Comparison of ENCODE assay signal across 8 cellular contexts in genomic region chr12:92145481-92145730, GRCh38. TPM values are rescaled to one million over a fixed set of nuclear protein-coding genes. Genes with fewer than 3 reads are reported as not detected.
DNase-seq lines count a peak whose midpoint lies in the region; ATAC-seq, FAIRE-seq and TF ChIP-seq lines count a peak whose summit lies in the region.

No MANE protein-coding gene starts in this region.

- no peaks in the 10 kb centered on the region for H3K27me3 Mint-ChIP-seq in Caco-2 (ENCODE audit: insufficient read depth, unreplicated experiment)
- H3K27me3 Mint-ChIP-seq in activated T-cell treated with anti-CD3 and anti-CD28 coated beads, Interleukin-2, amount 50 U/mL, for 4 hours (ENCODE audit: low read depth), result no peaks in the 10 kb centered on the region

- H3K27me3 ChIP-seq in Caco-2 (replicated peaks; ENCODE audit: control insufficient read depth, insufficient read depth, low read length) (no peaks in the 10 kb centered on the region), small intestine (ENCODE audit: control insufficient read depth in 2 of 2, insufficient read depth in 2 of 2, low read length in 2 of 2) (no peaks in the 10 kb centered on the region)

- peaks cover 29% of the 10 kb centered on the region for H3K4me1 ChIP-seq in Caco-2
- H3K4me1 ChIP-seq in small intestine (ENCODE audit: control insufficient read depth in 2 of 2, insufficient read depth in 1 of 2, low read depth in 1 of 2, low read length in 1 of 2), result no peaks in the 10 kb centered on the region

- H3K9me3 ChIP-seq in Caco-2 (no peaks in the 10 kb centered on the region), small intestine (ENCODE audit: control insufficient read depth, low read depth) (no peaks in the 10 kb centered on the region)

- 0 to 1% (median 0%) methylated on average over 22 to 28 of the region's 28 CpGs for WGBS in small intestine, 3 donors

- BruUV-seq in Caco-2 (replicated peaks; lab: Mats Ljungman, UMichigan), result no TSS peak

- H3K36me3 Mint-ChIP-seq in Caco-2 (ENCODE audit: insufficient read depth, unreplicated experiment), result peaks cover 43% of the 10 kb centered on the region
- peaks cover 55% of the 10 kb centered on the region for H3K36me3 Mint-ChIP-seq in activated T-cell treated with anti-CD3 and anti-CD28 coated beads, Interleukin-2, amount 50 U/mL, for 4 hours (ENCODE audit: insufficient read depth)

- intact Hi-C loops in Caco-2 (cut with micrococcal nuclease; ENCODE audit: unreplicated experiment), result loop anchor here (2.0 to 5.0 kb wide), 5 partner anchors 77 to 427 kb away; no protein-coding TSS in a partner anchor
- intact Hi-C loops in left ventricle myocardium superior (cut with micrococcal nuclease), result loop anchor here (10.0 kb wide), 2 partner anchors 99 to 561 kb away; no protein-coding TSS in a partner anchor

- H3K36me3 ChIP-seq in Caco-2 (ENCODE audit: control insufficient read depth, insufficient read depth, low read length) (peaks cover 2% of the 10 kb centered on the region; the same call in 1 of the 2 replicates), small intestine (ENCODE audit: control insufficient read depth in 2 of 2, insufficient read depth in 2 of 2, low read length in 2 of 2) (peaks cover 0 to 4% of the 10 kb centered on the region in 2 donors)

- peak overlapping the region; percentile 92 to 99 for H3K27ac ChIP-seq in small intestine (ENCODE audit: low read depth in 1 of 2, low read length in 1 of 2)

- CTCF ChIA-PET in Caco-2 (lab: Charles Lee), result interaction anchor here (0.9 to 1.7 kb wide), 6 partner anchors 9 to 763 kb away, joined by 3 to 7 read pairs (median 4); no protein-coding TSS in a partner anchor

- FAIRE-seq in small intestine (lab: Jason Lieb, UNC), result no peak

- POLR2A ChIA-PET in Caco-2 (lab: Charles Lee), result interaction anchor here (0.5 to 2.2 kb wide), 17 partner anchors 9 to 398 kb away, joined by 3 to 34 read pairs (median 4); no protein-coding TSS in a partner anchor

- no peak for DNase-seq in Caco-2
- no peak for DNase-seq in activated T-cell treated with anti-CD3 and anti-CD28 coated beads, Interleukin-2, amount 50 U/mL, for 4 hours
- no peak for DNase-seq in left ventricle myocardium superior
- DNase-seq in small intestine, result no peak
- DNase-seq in NCI-H82 treated with DMSO at 0.1 percent for 48 hours (lab: John Stamatoyannopoulos, UW; ENCODE audit: unreplicated experiment), result no peak
- DNase-seq in NCI-H526 treated with DMSO at 0.1 percent for 48 hours (lab: John Stamatoyannopoulos, UW), result no peak
- DNase-seq in activated CD4-positive, alpha-beta T cell treated with anti-CD3 and anti-CD28 coated beads for 1 hour, result no peak

- H3K4me3 ChIP-seq in Caco-2 (ENCODE audit: low read depth, low read length) (peak overlapping the region; percentile 64), small intestine (ENCODE audit: low read depth in 1 of 2, low read length in 2 of 2) (peak overlapping the region; percentile 77 to 100)

- peaks cover 30% of the 10 kb centered on the region for H3K4me1 Mint-ChIP-seq in Caco-2 (ENCODE audit: low read depth, unreplicated experiment)
- peaks cover 28% of the 10 kb centered on the region for H3K4me1 Mint-ChIP-seq in activated T-cell treated with anti-CD3 and anti-CD28 coated beads, Interleukin-2, amount 50 U/mL, for 4 hours (ENCODE audit: low read depth)

- H3K9me3 Mint-ChIP-seq in Caco-2 (ENCODE audit: unreplicated experiment), result no peaks in the 10 kb centered on the region
- no peaks in the 10 kb centered on the region for H3K9me3 Mint-ChIP-seq in activated T-cell treated with anti-CD3 and anti-CD28 coated beads, Interleukin-2, amount 50 U/mL, for 4 hours

- peak overlapping the region; percentile 96 for H3K27ac Mint-ChIP-seq in Caco-2 (ENCODE audit: unreplicated experiment)

- TF ChIP-seq CTCF in Caco-2 (IDR thresholded peaks at IDR 0.05; ENCODE audit: insufficient read depth in 1 of 2, low read depth in 1 of 2, low read length in 1 of 2, severe bottlenecking in 1 of 2, unreplicated experiment in 1 of 2), result no peak

- ATAC-seq in HG02763 (IDR thresholded peaks at IDR 0.05; ENCODE audit: unreplicated experiment) (peak; percentile 4), left ventricle myocardium superior (peak; percentile 1)
- ATAC-seq in activated T-cell treated with anti-CD3 and anti-CD28 coated beads, Interleukin-2, amount 50 U/mL, for 4 hours, result peak; percentile 4 to 7

- H3K4me3 Mint-ChIP-seq in Caco-2 (ENCODE audit: unreplicated experiment), result peak overlapping the region; percentile 81
- H3K4me3 Mint-ChIP-seq in activated T-cell treated with anti-CD3 and anti-CD28 coated beads, Interleukin-2, amount 50 U/mL, for 4 hours, result peak overlapping the region; percentile 100

RNA-seq across cellular contexts. Expression of gene BTG1, which starts 0.2 kb away (rescaled TPM):
- total RNA-seq in Caco-2 (2022) (23.1 and 27.1 TPM in 2 replicates), left ventricle myocardium superior (74.6 TPM)
- 100 to 1,000 TPM; 119 to 204 (median 130) TPM for total RNA-seq in activated T-cell treated with anti-CD3 and anti-CD28 coated beads, Interleukin-2, amount 50 U/mL, for 4 hours
- polyA plus RNA-seq in small intestine, result 10 to 100 TPM; 38.8 to 61.1 (median 51.1) TPM
